Comparison of ENCODE assay signal across 2 cellular contexts in genomic region chr5:5371943-5372342, GRCh38.
A peak's percentile ranks its signal among the peaks of the same experiment; 100 is the strongest.
TF ChIP-seq lines count a peak whose summit lies in the region.

No MANE protein-coding gene starts in this region.

TF ChIP-seq in GM23338, 12 proteins besides CTCF, POLR2A, EP300 and RAD21 (continued from another document):
- TF ChIP-seq ZNF462 (CRISPR knock-in tag; IDR thresholded peaks at IDR 0.05) (peak; percentile 86), CREB1 (CRISPR knock-in tag; IDR thresholded peaks at IDR 0.05; ENCODE audit: low read depth) (no peak), EZH2 (IDR thresholded peaks at IDR 0.05; ENCODE audit: low read depth, unreplicated experiment) (no peak), ZNF114 (CRISPR knock-in tag; IDR thresholded peaks at IDR 0.05) (no peak), STAT1 (IDR thresholded peaks at IDR 0.05; ENCODE audit: unreplicated experiment) (no peak), EZH2phosphoT487 (IDR thresholded peaks at IDR 0.05; ENCODE audit: unreplicated experiment) (no peak)

TF ChIP-seq in WTC11, 78 proteins besides CTCF, POLR2A, EP300 and RAD21 (continued from another document):
- TF ChIP-seq TEAD4 (CRISPR knock-in tag; IDR thresholded peaks at IDR 0.05), result no peak
- no peak for TF ChIP-seq ERG (CRISPR knock-in tag; IDR thresholded peaks at IDR 0.05)
- no peak for TF ChIP-seq ZBTB21 (CRISPR knock-in tag; IDR thresholded peaks at IDR 0.05; ENCODE audit: borderline replicate concordance)
- no peak for TF ChIP-seq ARID4B (CRISPR knock-in tag; IDR thresholded peaks at IDR 0.05; ENCODE audit: borderline replicate concordance)
- no peak for TF ChIP-seq ATF3 (CRISPR knock-in tag; conservative IDR thresholded peaks at IDR 0.05)
